8 cellular contexts compared by ENCODE assay signal in the genomic region with DNA sequence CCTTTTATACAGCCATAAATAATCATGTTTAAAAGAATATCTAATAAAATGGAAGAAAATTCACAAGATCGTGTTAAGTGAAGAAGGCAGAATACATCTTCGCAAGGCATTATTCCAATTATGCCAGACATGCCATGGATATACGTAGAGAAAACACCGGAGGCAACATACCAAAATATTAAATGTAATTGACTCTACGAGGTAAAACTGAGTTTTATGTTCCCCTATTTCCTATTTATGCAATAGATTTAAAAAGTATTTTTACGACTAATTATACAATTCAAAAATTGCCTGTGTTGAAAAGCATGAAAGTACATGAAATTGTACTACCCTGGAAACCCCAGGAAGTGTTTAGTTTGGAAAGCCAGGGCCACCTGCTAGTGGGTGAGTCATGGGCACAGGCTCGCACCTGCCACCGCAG. TPM values are rescaled to one million over a fixed set of nuclear protein-coding genes. Genes with fewer than 3 reads are reported as not detected.
A peak's percentile ranks its signal among the peaks of the same experiment; 100 is the strongest.
DNase-seq lines count a peak whose midpoint lies in the region; ATAC-seq and TF ChIP-seq lines count a peak whose summit lies in the region.

No MANE protein-coding gene starts in this region.

- H3K27ac ChIP-seq in SJCRH30 = peak overlapping the region; percentile 100
- H3K27ac ChIP-seq in fibroblast of lung (ENCODE audit: insufficient read depth, low read length) = no peak overlapping the region
- H3K27ac ChIP-seq in gastrocnemius medialis = peak overlapping the region; percentile 98 to 100 (median 100)

- H3K27ac Mint-ChIP-seq in activated CD8-positive, alpha-beta memory T cell treated with anti-CD3 and anti-CD28 coated beads, Interleukin-2, amount 10 ng/mL, durations not matched to agents 7 days and 5 days = peak overlapping the region; percentile 82

- peak overlapping the region; percentile 95 for H3K4me3 Mint-ChIP-seq in activated CD8-positive, alpha-beta memory T cell treated with anti-CD3 and anti-CD28 coated beads, Interleukin-2, amount 10 ng/mL, durations not matched to agents 7 days and 5 days

- in situ Hi-C loops in gastrocnemius medialis (cut with MboI; ENCODE audit: low sequenced_read_pairs in 4 of 4) = no loop called here

- TF ChIP-seq POLR2A in gastrocnemius medialis (IDR thresholded peaks at IDR 0.05) = no peak

- H3K36me3 ChIP-seq in SJCRH30 (peaks cover 19% of the 10 kb centered on the region), fibroblast of lung (ENCODE audit: control insufficient read depth, insufficient read depth, low read length) (peaks cover 14% of the 10 kb centered on the region), gastrocnemius medialis (peaks cover 0 to 2% of the 10 kb centered on the region in 2 donors)

- H3K27me3 ChIP-seq in SJCRH30 (no peaks in the 10 kb centered on the region), fibroblast of lung (ENCODE audit: control insufficient read depth, insufficient read depth, low read length) (no peaks in the 10 kb centered on the region), gastrocnemius medialis (no peaks in the 10 kb centered on the region)

- H3K9me3 Mint-ChIP-seq in activated CD8-positive, alpha-beta memory T cell treated with anti-CD3 and anti-CD28 coated beads, Interleukin-2, amount 10 ng/mL, durations not matched to agents 7 days and 5 days (ENCODE audit: low read depth) = no peaks in the 10 kb centered on the region

- CTCF ChIA-PET in activated CD8-positive, alpha-beta memory T cell treated with anti-CD3 and anti-CD28 coated beads, Interleukin-2, amount 10 ng/mL, durations not matched to agents 7 days and 5 days (lab: Charles Lee) = interaction anchor here (7.9 kb wide), 1 partner anchor 12 kb away, joined by 56 read pairs; no protein-coding TSS in a partner anchor

- H3K4me2 ChIP-seq in fibroblast of lung (ENCODE audit: extremely low read depth, insufficient read depth, low read length) = peak overlapping the region; percentile 76

- no peak overlapping the region for H2AFZ ChIP-seq in fibroblast of lung (ENCODE audit: low read length)

- ATAC-seq in activated CD8-positive, alpha-beta memory T cell treated with anti-CD3 and anti-CD28 coated beads, Interleukin-2, amount 10 ng/mL, durations not matched to agents 7 days and 5 days = no peak
- peak; percentile 62 to 75 for ATAC-seq in gastrocnemius medialis

- peaks cover 35% of the 10 kb centered on the region for H3K79me2 ChIP-seq in fibroblast of lung (ENCODE audit: control insufficient read depth, insufficient read depth, low read length)

- peaks cover 37% of the 10 kb centered on the region for H3K4me1 Mint-ChIP-seq in activated CD8-positive, alpha-beta memory T cell treated with anti-CD3 and anti-CD28 coated beads, Interleukin-2, amount 10 ng/mL, durations not matched to agents 7 days and 5 days

- H3K4me1 ChIP-seq in SJCRH30 (peaks cover 23% of the 10 kb centered on the region), fibroblast of lung (ENCODE audit: control insufficient read depth, extremely low read depth, insufficient read depth, low read length) (peaks cover 10% of the 10 kb centered on the region), gastrocnemius medialis (peaks cover 30 to 42% of the 10 kb centered on the region in 2 donors)

- H3K36me3 Mint-ChIP-seq in activated CD8-positive, alpha-beta memory T cell treated with anti-CD3 and anti-CD28 coated beads, Interleukin-2, amount 10 ng/mL, durations not matched to agents 7 days and 5 days = peaks cover 4% of the 10 kb centered on the region

- no peak for DNase-seq in activated CD8-positive, alpha-beta memory T cell treated with anti-CD3 and anti-CD28 coated beads, Interleukin-2, amount 10 ng/mL, durations not matched to agents 7 days and 5 days
- DNase-seq in activated CD8-positive, alpha-beta memory T cell treated with anti-CD3 and anti-CD28 coated beads for 24 hours = no peak
- no peak for DNase-seq in SJCRH30
- DNase-seq in fibroblast of lung (ENCODE audit: low read depth in 2 of 2) = peak in 1 of 2 donors; percentile 59
- no peak for DNase-seq in gastrocnemius medialis
- DNase-seq in NCI-H226 = no peak
- DNase-seq in stimulated activated CD4-positive, alpha-beta T cell treated with anti-CD3 and anti-CD28 coated beads, Interleukin-4, amount 100 ng/mL, for 1 hour = no peak
- DNase-seq in SKM-1 treated with dmso at 0.1 percent for 144 hours (lab: John Stamatoyannopoulos, UW; ENCODE audit: unreplicated experiment) = no peak

- intact Hi-C loops in gastrocnemius medialis (cut with DNase I; ENCODE audit: low total_unique reads) = loop anchor here (10.0 kb wide), 2 partner anchors 877 to 1483 kb away; partner anchors contain the start of genes EZH2 and SMARCD3

- H3K27me3 Mint-ChIP-seq in activated CD8-positive, alpha-beta memory T cell treated with anti-CD3 and anti-CD28 coated beads, Interleukin-2, amount 10 ng/mL, durations not matched to agents 7 days and 5 days = no peaks in the 10 kb centered on the region

- TF ChIP-seq CTCF in fibroblast of lung (conservative IDR thresholded peaks at IDR 0.05 in 1 of 2, IDR thresholded peaks at IDR 0.05 in 1 of 2; ENCODE audit: low read depth in 1 of 2, low read length in 2 of 2) (no peak), gastrocnemius medialis (IDR thresholded peaks at IDR 0.05 in 4 of 5, conservative IDR thresholded peaks at IDR 0.05 in 1 of 5) (no peak)

- H3K9ac ChIP-seq in fibroblast of lung (ENCODE audit: insufficient read depth, low read length) = no peak overlapping the region

- H3K9me3 ChIP-seq in SJCRH30 (replicated peaks) (no peaks in the 10 kb centered on the region), fibroblast of lung (ENCODE audit: control insufficient read depth, insufficient read depth, low read depth, low read length) (no peaks in the 10 kb centered on the region), gastrocnemius medialis (no peaks in the 10 kb centered on the region)

- H3K4me3 ChIP-seq in SJCRH30 (peak overlapping the region; percentile 89), fibroblast of lung (replicated peaks in 1 of 4; ENCODE audit: control extremely low read depth in 1 of 4, insufficient read depth in 1 of 4, low read depth in 3 of 4, low read length in 4 of 4) (peak overlapping the region in 2 of 4 experiments; percentile 39 to 75), gastrocnemius medialis (peak overlapping the region; percentile 74 to 87 (median 84))

- H4K20me1 ChIP-seq in fibroblast of lung (ENCODE audit: control insufficient read depth, extremely low read depth, insufficient read depth, low read length) = no peaks in the 10 kb centered on the region

RNA-seq across cellular contexts. Expression of gene REPIN1, which starts 0.9 kb away (rescaled TPM):
- total RNA-seq in activated CD8-positive, alpha-beta memory T cell treated with anti-CD3 and anti-CD28 coated beads, Interleukin-2, amount 10 ng/mL, durations not matched to agents 7 days and 5 days = 10 to 100 TPM; 51.4 to 55.5 TPM
- total RNA-seq in SJCRH30 (2014; rRNA removed; shearing (Covaris generic)) = 174 and 183 TPM in 2 replicates
- total RNA-seq in fibroblast of lung (26.7 and 41.3 TPM in 2 replicates), gastrocnemius medialis (100 to 1,000 TPM; 115 to 332 (median 159) TPM)
- polyA plus RNA-seq in fibroblast of lung = 20.8 and 29.2 TPM in 2 replicates
- 36.9 and 51.0 TPM in 2 replicates for polyA plus RNA-seq in fibroblast of lung (2012)
- polyA minus RNA-seq in fibroblast of lung (ENCODE audit: low replicate concordance) = 51.9 and 52.5 TPM in 2 replicates

RNA-seq across cellular contexts. Expression of gene ZNF775, which starts 11.4 kb away (rescaled TPM):
- 1 to 10 TPM; 7.5 to 8.4 TPM for total RNA-seq in activated CD8-positive, alpha-beta memory T cell treated with anti-CD3 and anti-CD28 coated beads, Interleukin-2, amount 10 ng/mL, durations not matched to agents 7 days and 5 days
- 8.1 and 9.5 TPM in 2 replicates for total RNA-seq in SJCRH30 (2014; rRNA removed; shearing (Covaris generic))
- total RNA-seq in fibroblast of lung (7.7 and 9.6 TPM in 2 replicates), gastrocnemius medialis (1 to 10 TPM; 3.1 to 7.5 (median 3.3) TPM)
- polyA plus RNA-seq in fibroblast of lung = 1.2 TPM in 2 replicates
- polyA plus RNA-seq in fibroblast of lung (2012) = 3.6 and 4.2 TPM in 2 replicates
- polyA minus RNA-seq in fibroblast of lung (ENCODE audit: low replicate concordance) = 0.43 and 0.44 TPM in 2 replicates

RNA-seq across cellular contexts. Expression of gene RARRES2, which starts 26.3 kb away (rescaled TPM):
- total RNA-seq in activated CD8-positive, alpha-beta memory T cell treated with anti-CD3 and anti-CD28 coated beads, Interleukin-2, amount 10 ng/mL, durations not matched to agents 7 days and 5 days = not detected
- total RNA-seq in SJCRH30 (2014; rRNA removed; shearing (Covaris generic)) = 68.1 and 89.7 TPM in 2 replicates
- 65.6 and 174 TPM in 2 replicates for total RNA-seq in fibroblast of lung
- 9.8 and 67.0 TPM in 2 replicates for polyA plus RNA-seq in fibroblast of lung
- 12.4 and 95.1 TPM in 2 replicates for polyA plus RNA-seq in fibroblast of lung (2012)
- 6.5 TPM in 1 of 2 replicates, not detected in the other for polyA minus RNA-seq in fibroblast of lung (ENCODE audit: low replicate concordance)
- 10 to 100 TPM in 1 of 4 donors, 1 to 10 TPM in 3; 4.7 to 14.3 (median 6.5) TPM for total RNA-seq in gastrocnemius medialis

RNA-seq across cellular contexts. Expression of gene ACTR3C, which starts 44.3 kb away (rescaled TPM):
- total RNA-seq in activated CD8-positive, alpha-beta memory T cell treated with anti-CD3 and anti-CD28 coated beads, Interleukin-2, amount 10 ng/mL, durations not matched to agents 7 days and 5 days = 1 to 10 TPM; 4.0 to 4.8 TPM
- 1.7 and 4.6 TPM in 2 replicates for total RNA-seq in SJCRH30 (2014; rRNA removed; shearing (Covaris generic))
- total RNA-seq in fibroblast of lung (0.50 and 2.6 TPM in 2 replicates), gastrocnemius medialis (1 to 10 TPM in 2 of 4 donors, under 1 TPM in 1, not detected in 1; 0.27 to 2.7 (median 1.1) TPM)
- 0.05 and 0.09 TPM in 2 replicates for polyA plus RNA-seq in fibroblast of lung
- 0.27 TPM in 1 of 2 replicates, not detected in the other for polyA plus RNA-seq in fibroblast of lung (2012)
- not detected in 2 replicates for polyA minus RNA-seq in fibroblast of lung (ENCODE audit: low replicate concordance)

RNA-seq across cellular contexts. Expression of gene LRRC61, which starts 44.5 kb away (rescaled TPM):
- 10 to 100 TPM; 24.7 to 25.3 TPM for total RNA-seq in activated CD8-positive, alpha-beta memory T cell treated with anti-CD3 and anti-CD28 coated beads, Interleukin-2, amount 10 ng/mL, durations not matched to agents 7 days and 5 days
- not detected in 2 replicates for total RNA-seq in SJCRH30 (2014; rRNA removed; shearing (Covaris generic))
- 0.33 and 1.0 TPM in 2 replicates for total RNA-seq in fibroblast of lung
- polyA plus RNA-seq in fibroblast of lung = 0.03 and 0.10 TPM in 2 replicates
- 0.08 TPM in 1 of 2 replicates, not detected in the other for polyA plus RNA-seq in fibroblast of lung (2012)
- polyA minus RNA-seq in fibroblast of lung (ENCODE audit: low replicate concordance) = not detected in 2 replicates
- 1 to 10 TPM in 3 of 4 donors, under 1 TPM in 1; 0.62 to 6.8 (median 1.9) TPM for total RNA-seq in gastrocnemius medialis

Comparison
In these comparisons a context has a peak if more than half of its experiments do, and no peak if none do; other contexts are left out.
1. RNA of gene RARRES2, which starts 26.3 kb away (total RNA-seq): 68.1 to 89.7 TPM in SJCRH30, 65.6 to 174 TPM in fibroblast of lung and 4.7 to 14.3 TPM in gastrocnemius medialis; not detected in activated CD8-positive, alpha-beta memory T cell treated with anti-CD3 and anti-CD28 coated beads, Interleukin-2, amount 10 ng/mL, durations not matched to agents 7 days and 5 days; every median in the first group is over 4 times any median in the second.